Comparison of ENCODE assay signal across 16 cellular contexts in genomic region chr17:36942631-36943125, GRCh38. TPM values are rescaled to one million over a fixed set of nuclear protein-coding genes. Genes with fewer than 3 reads are reported as not detected.
DNase-seq lines count a peak whose midpoint lies in the region; ATAC-seq, FAIRE-seq and TF ChIP-seq lines count a peak whose summit lies in the region.
"Had no signal": no experiment of that assay in that cellular context is flagged by ENCODE, and none has a peak within 500 bp of the region (broad histone marks: within the 10 kb centered on the region; RNA-seq: fewer than 3 reads in every experiment).

No MANE protein-coding gene starts in this region.

- H3K79me2 ChIP-seq in astrocyte (ENCODE audit: insufficient read depth, low read length), result no peaks in the 10 kb centered on the region

- H3K27ac ChIP-seq in cardiac muscle cell (no peak overlapping the region), astrocyte (ENCODE audit: low read depth, low read length) (no peak overlapping the region), subcutaneous abdominal adipose tissue (ENCODE audit: low read depth, low read length) (no peak overlapping the region)

- H3K4me3 ChIP-seq in cardiac muscle cell (peak overlapping the region; percentile 27), astrocyte (ENCODE audit: insufficient read depth, low read depth, low read length) (no peak overlapping the region), subcutaneous abdominal adipose tissue (ENCODE audit: low read depth in 1 of 5, low read length in 5 of 5) (peak overlapping the region in 3 of 5 donors; percentile 3 to 58 (median 36))

- no peak for TF ChIP-seq CTCF in cardiac muscle cell (IDR thresholded peaks at IDR 0.05; ENCODE audit: low read depth, low read length)
- TF ChIP-seq CTCF in astrocyte (IDR thresholded peaks at IDR 0.05; ENCODE audit: insufficient read depth, low read depth, low read length), result no peak

- peak overlapping the region; percentile 72 for H3K4me2 ChIP-seq in astrocyte (ENCODE audit: low read length)

- ATAC-seq in left cardiac atrium (no peak), HG02884 (IDR thresholded peaks at IDR 0.05; ENCODE audit: unreplicated experiment) (no peak)
- ATAC-seq: left lobe of liver, PC-3 had no signal

- peaks cover 21% of the 10 kb centered on the region for H3K9me3 Mint-ChIP-seq in astrocyte (ENCODE audit: unreplicated experiment)
- no peaks in the 10 kb centered on the region for H3K9me3 Mint-ChIP-seq in activated CD4-positive, alpha-beta memory T cell treated with anti-CD3 and anti-CD28 coated beads for 36 hours
- H3K9me3 Mint-ChIP-seq: activated naive CD4-positive, alpha-beta T cell treated with anti-CD3 and anti-CD28 coated beads, Interleukin-2, amount 50 U/mL, for 72 hours had no signal

- CTCF ChIA-PET in activated CD4-positive, alpha-beta memory T cell treated with anti-CD3 and anti-CD28 coated beads for 36 hours (lab: Charles Lee), result no interaction called here

- H3K9me3 ChIP-seq in cardiac muscle cell (ENCODE audit: low read depth) (no peaks in the 10 kb centered on the region), astrocyte (ENCODE audit: insufficient read depth, low read depth, low read length) (peaks cover 7% of the 10 kb centered on the region), subcutaneous abdominal adipose tissue (ENCODE audit: control insufficient read depth in 5 of 5, low read length in 5 of 5) (no peaks in the 10 kb centered on the region)

- H3K27me3 Mint-ChIP-seq in astrocyte (ENCODE audit: low read depth, unreplicated experiment), result peaks cover 69% of the 10 kb centered on the region
- peaks cover 77% of the 10 kb centered on the region for H3K27me3 Mint-ChIP-seq in activated CD4-positive, alpha-beta memory T cell treated with anti-CD3 and anti-CD28 coated beads for 36 hours

- H3K36me3 ChIP-seq in cardiac muscle cell, result no peaks in the 10 kb centered on the region
- no peaks in the 10 kb centered on the region for H3K36me3 ChIP-seq in astrocyte (ENCODE audit: insufficient read depth, low read length)
- H3K36me3 ChIP-seq in subcutaneous abdominal adipose tissue (ENCODE audit: control insufficient read depth in 5 of 5, insufficient read depth in 5 of 5, low read length in 5 of 5), result no peaks in the 10 kb centered on the region

- peaks cover 21% of the 10 kb centered on the region for H4K20me1 ChIP-seq in astrocyte (ENCODE audit: insufficient read depth, low read length)

- no peak for FAIRE-seq in astrocyte (lab: Jason Lieb, UNC)
- no peak for FAIRE-seq in GM19239 (lab: Jason Lieb, UNC)

- DNase-seq in cardiac muscle cell (ENCODE audit: low read depth in 1 of 2, low spot score in 1 of 2) (no peak), left cardiac atrium (no peak), astrocyte (ENCODE audit: low read depth) (no peak), left kidney (ENCODE audit: low read depth, low spot score) (peak; percentile 35), GM19239 (ENCODE audit: insufficient read length, low spot score) (no peak)
- DNase-seq in activated CD4-positive, alpha-beta memory T cell treated with anti-CD3 and anti-CD28 coated beads for 36 hours, result no peak
- DNase-seq: HCEC 1CT, NCI-H226, PC-3 had no signal

- no peak overlapping the region for H2AFZ ChIP-seq in astrocyte (ENCODE audit: low read depth, low read length)

- H3K9ac ChIP-seq in astrocyte (ENCODE audit: low read length) (no peak overlapping the region), subcutaneous abdominal adipose tissue (ENCODE audit: low read length in 5 of 5) (no peak overlapping the region)

- intact Hi-C loops in left cardiac atrium (cut with DNase I), result no loop called here
- intact Hi-C loops in activated CD4-positive, alpha-beta memory T cell treated with anti-CD3 and anti-CD28 coated beads for 36 hours (cut with micrococcal nuclease), result loop anchor here (10.0 kb wide), 1 partner anchor 802 kb away; the partner anchor contains the start of gene HNF1B

- H3K4me3 Mint-ChIP-seq in astrocyte (ENCODE audit: unreplicated experiment), result no peak overlapping the region
- no peak overlapping the region for H3K4me3 Mint-ChIP-seq in activated CD4-positive, alpha-beta memory T cell treated with anti-CD3 and anti-CD28 coated beads for 36 hours

- no peak overlapping the region for H3K27ac Mint-ChIP-seq in astrocyte (ENCODE audit: unreplicated experiment)
- no peak overlapping the region for H3K27ac Mint-ChIP-seq in activated CD4-positive, alpha-beta memory T cell treated with anti-CD3 and anti-CD28 coated beads for 36 hours
- H3K27ac Mint-ChIP-seq: activated naive CD4-positive, alpha-beta T cell treated with anti-CD3 and anti-CD28 coated beads, Interleukin-2, amount 50 U/mL, for 72 hours had no signal

- H3K27me3 ChIP-seq in cardiac muscle cell (peaks cover 100% of the 10 kb centered on the region), astrocyte (ENCODE audit: insufficient read depth, low read length) (peaks cover 98% of the 10 kb centered on the region), subcutaneous abdominal adipose tissue (ENCODE audit: control insufficient read depth in 5 of 5, insufficient read depth in 4 of 5, low read length in 5 of 5) (peaks cover 86 to 95% (median 91%) of the 10 kb centered on the region in 5 donors)

- POLR2A ChIA-PET in activated CD4-positive, alpha-beta memory T cell treated with anti-CD3 and anti-CD28 coated beads for 36 hours (lab: Charles Lee), result interaction anchor here (0.9 kb wide), 1 partner anchor 9 kb away, joined by 4 read pairs; no protein-coding TSS in a partner anchor

- H3K4me1 ChIP-seq in cardiac muscle cell (ENCODE audit: low read depth), result peaks cover 5% of the 10 kb centered on the region
- H3K4me1 ChIP-seq in astrocyte (ENCODE audit: insufficient read depth, low read length), result peaks cover 8% of the 10 kb centered on the region
- H3K4me1 ChIP-seq in subcutaneous abdominal adipose tissue (ENCODE audit: control insufficient read depth in 5 of 5, insufficient read depth in 5 of 5, low read length in 5 of 5), result peaks cover 2 to 33% (median 28%) of the 10 kb centered on the region in 5 donors

- H3K36me3 Mint-ChIP-seq in astrocyte (ENCODE audit: low read depth, unreplicated experiment), result peaks cover 16% of the 10 kb centered on the region
- H3K36me3 Mint-ChIP-seq in activated CD4-positive, alpha-beta memory T cell treated with anti-CD3 and anti-CD28 coated beads for 36 hours, result peaks cover 2% of the 10 kb centered on the region
- H3K36me3 Mint-ChIP-seq: T-cell had no signal

- H3K4me1 Mint-ChIP-seq in astrocyte (ENCODE audit: low read depth, unreplicated experiment), result peaks cover 5% of the 10 kb centered on the region
- H3K4me1 Mint-ChIP-seq in activated CD4-positive, alpha-beta memory T cell treated with anti-CD3 and anti-CD28 coated beads for 36 hours (ENCODE audit: low read depth), result peaks cover 36% of the 10 kb centered on the region

RNA-seq across cellular contexts. Expression of gene LHX1, which starts 5.4 kb away (rescaled TPM):
- total RNA-seq in cardiac muscle cell (4.1 and 5.8 TPM in 2 replicates), left cardiac atrium (not detected), astrocyte (10.8 and 11.8 TPM in 2 replicates)
- 3.0 and 3.1 TPM in 2 replicates for polyA plus RNA-seq in cardiac muscle cell
- under 1 TPM in 1 of 2 experiments, not detected in 1; 0.17 TPM for total RNA-seq in activated CD4-positive, alpha-beta memory T cell treated with anti-CD3 and anti-CD28 coated beads for 36 hours
- total RNA-seq: activated naive CD4-positive, alpha-beta T cell treated with anti-CD3 and anti-CD28 coated beads, Interleukin-2, amount 50 U/mL, for 72 hours; HT-29; left lobe of liver; omental fat pad; PC-3; T-cell had no signal

RNA-seq across cellular contexts. Expression of gene AATF, which starts 6.1 kb away (rescaled TPM):
- total RNA-seq in cardiac muscle cell (24.3 and 50.2 TPM in 2 replicates), left cardiac atrium (10 to 100 TPM; 24.8 to 27.2 TPM), astrocyte (47.1 and 49.1 TPM in 2 replicates)
- 43.3 and 53.2 TPM in 2 replicates for polyA plus RNA-seq in cardiac muscle cell
- 10 to 100 TPM; 85.6 to 89.1 TPM for total RNA-seq in activated CD4-positive, alpha-beta memory T cell treated with anti-CD3 and anti-CD28 coated beads for 36 hours
